ENCODE assay signal across 8 cellular contexts in the genomic region with DNA sequence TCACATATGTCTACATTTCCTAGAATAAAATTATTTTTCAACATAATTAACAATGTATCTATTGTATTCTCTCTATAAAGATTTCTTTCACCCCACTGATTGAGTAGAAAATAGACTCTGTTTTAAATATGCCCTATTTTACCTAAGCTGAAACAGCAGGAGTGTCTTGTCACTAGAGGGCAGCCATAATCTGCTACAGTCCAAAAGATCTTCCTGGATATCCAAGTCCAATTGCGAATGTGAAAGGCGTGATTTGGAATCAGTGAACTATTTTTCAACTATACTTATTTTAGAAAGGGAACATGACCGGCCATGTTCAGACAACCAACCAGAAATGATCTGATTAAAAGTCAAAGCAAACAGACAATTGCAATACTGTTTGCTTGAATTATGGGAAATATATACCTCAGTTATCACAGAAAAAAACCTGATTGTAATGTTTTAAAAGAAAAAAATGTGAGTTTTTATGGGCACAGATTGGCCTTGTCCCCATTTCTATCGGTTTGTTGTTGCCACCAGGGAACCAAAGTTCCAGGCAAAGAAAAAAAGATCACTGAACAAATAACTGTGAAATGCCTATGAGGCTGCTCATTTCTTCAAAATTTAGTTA.
DNase-seq lines count a peak whose midpoint lies in the region; ATAC-seq and TF ChIP-seq lines count a peak whose summit lies in the region.

No MANE protein-coding gene starts in this region.

- H3K9me3 ChIP-seq in A673 (ENCODE audit: low read depth, low read length, poor library complexity, severe bottlenecking) (no peaks in the 10 kb centered on the region), HCT116 (ENCODE audit: control insufficient read depth in 1 of 2, insufficient read depth in 1 of 2, low read depth in 1 of 2, low read length in 2 of 2) (no peaks in the 10 kb centered on the region; a peak in 1 of 4 replicates)

- peak overlapping the region; percentile 30; the same call in 1 of the 2 replicates for H3K4me2 ChIP-seq in HCT116 (ENCODE audit: low read length)

- POLR2A ChIA-PET in A673 (lab: Charles Lee; ENCODE audit: low non-redundant PET), result no interaction called here
- POLR2A ChIA-PET in HCT116 (lab: Charles Lee), result no interaction called here

- no peaks in the 10 kb centered on the region for H3K9me2 ChIP-seq in HCT116 (ENCODE audit: insufficient read depth)

- intact Hi-C loops in A673 (cut with micrococcal nuclease; ENCODE audit: unreplicated experiment) (loop anchor here (5.0 to 10.0 kb wide), 4 partner anchors 720 to 1545 kb away; no protein-coding TSS in a partner anchor), HCT116 (cut with micrococcal nuclease) (loop anchor here (5.0 kb wide), 2 partner anchors 720 to 1380 kb away; no protein-coding TSS in a partner anchor)

- no peaks in the 10 kb centered on the region for H4K20me1 ChIP-seq in HCT116 (ENCODE audit: insufficient read depth)

- H3K4me3 ChIP-seq in A673 (ENCODE audit: low read depth, low read length, poor library complexity, severe bottlenecking) (no peak overlapping the region), HCT116 (replicated peaks in 1 of 2; ENCODE audit: low read depth in 1 of 2, low read length in 2 of 2) (no peak overlapping the region), fibroblast of pulmonary artery (replicated peaks; ENCODE audit: low read depth, low read length) (no peak overlapping the region), retinal pigment epithelial cell (ENCODE audit: low read length) (no peak overlapping the region)

- peak; percentile 69 for TF ChIP-seq RAD21 in HCT116 (IDR thresholded peaks at IDR 0.05; ENCODE audit: low read depth)

- no peaks in the 10 kb centered on the region for H3K79me2 ChIP-seq in HCT116 (ENCODE audit: insufficient read depth, low read length)

- peak overlapping the region; percentile 13 for H2AFZ ChIP-seq in HCT116 (ENCODE audit: low read depth, low read length, poor library complexity, severe bottlenecking)

- CTCF ChIA-PET in A673 (lab: Charles Lee) (no interaction called here), HCT116 (lab: Charles Lee) (interaction anchor here (0.7 to 2.0 kb wide), 3 partner anchors 9 to 837 kb away, joined by 3 to 6 read pairs (median 5); no protein-coding TSS in a partner anchor)

- DNase-seq in A673 (ENCODE audit: low spot score) (peak; percentile 62), HCT116 (ENCODE audit: low read depth, low spot score) (peak; percentile 32), OCI-M1 (lab: John Stamatoyannopoulos, UW) (peak; percentile 62), fibroblast of pulmonary artery (ENCODE audit: low read depth) (peak; percentile 88), retinal pigment epithelial cell (ENCODE audit: low read depth) (peak; percentile 51)
- DNase-seq in activated CD4-positive, alpha-beta T cell treated with anti-CD3 and anti-CD28 coated beads, Interleukin-2, amount 50 U/mL, for 48 hours, result no peak

- H3K27ac ChIP-seq in A673 (ENCODE audit: low read depth, low read length, poor library complexity, severe bottlenecking), result no peak overlapping the region
- no peak overlapping the region for H3K27ac ChIP-seq in HCT116 (ENCODE audit: low read depth, low read length)

- peak; percentile 84 for ATAC-seq in HCT116
- no peak for ATAC-seq in GM18861 (IDR thresholded peaks at IDR 0.05; ENCODE audit: unreplicated experiment)
- ATAC-seq in GM18519 (IDR thresholded peaks at IDR 0.05; ENCODE audit: low FRiP score, unreplicated experiment), result no peak

- no peak for TF ChIP-seq POLR2A in HCT116 (IDR thresholded peaks at IDR 0.05; ENCODE audit: borderline replicate concordance, extremely low read depth, insufficient read depth, insufficient read length)

- RAD21 ChIA-PET in HCT116 (lab: Charles Lee; ENCODE audit: low non-redundant PET in 1 of 2, low total read pairs in 2 of 2, uncharacterized antibody in 2 of 2, unreplicated experiment in 2 of 2), result no interaction called here

- H3K36me3 ChIP-seq in A673 (ENCODE audit: insufficient read depth, low read length, poor library complexity, severe bottlenecking) (no peaks in the 10 kb centered on the region), HCT116 (ENCODE audit: control insufficient read depth in 1 of 2, insufficient read depth in 2 of 2, low read length in 2 of 2) (no peaks in the 10 kb centered on the region)

- no peak overlapping the region for H3K9ac ChIP-seq in HCT116 (ENCODE audit: low read length)

- TF ChIP-seq CTCF in A673 (conservative IDR thresholded peaks at IDR 0.05; ENCODE audit: low read depth, low read length), result peak; percentile 76
- peak; percentile 47 to 60 (median 48); a peak in 5 of 6 replicates for TF ChIP-seq CTCF in HCT116 (IDR thresholded peaks at IDR 0.05 in 2 of 3, conservative IDR thresholded peaks at IDR 0.05 in 1 of 3; ENCODE audit: borderline replicate concordance in 1 of 3, insufficient read depth in 1 of 3, low read depth in 2 of 3, low read length in 2 of 3)
- peak; percentile 83 for TF ChIP-seq CTCF in fibroblast of pulmonary artery (IDR thresholded peaks at IDR 0.05; ENCODE audit: low read length, missing control alignments)
- TF ChIP-seq CTCF in retinal pigment epithelial cell (conservative IDR thresholded peaks at IDR 0.05; ENCODE audit: low read depth, low read length), result peak; percentile 75

- BruUV-seq in A673 (replicated peaks; lab: Mats Ljungman, UMichigan) (no TSS peak), HCT116 (replicated peaks; lab: Mats Ljungman, UMichigan) (no TSS peak)

- H3K27me3 ChIP-seq in A673 (replicated peaks; ENCODE audit: insufficient read depth, low read depth, low read length, poor library complexity) (no peaks in the 10 kb centered on the region), HCT116 (ENCODE audit: insufficient read depth, low read length) (no peaks in the 10 kb centered on the region)

- H3K4me1 ChIP-seq in A673 (ENCODE audit: insufficient read depth, low read length, poor library complexity, severe bottlenecking), result no peaks in the 10 kb centered on the region
- no peaks in the 10 kb centered on the region for H3K4me1 ChIP-seq in HCT116 (ENCODE audit: control insufficient read depth in 1 of 2, insufficient read depth in 2 of 2, low read length in 2 of 2)

TF ChIP-seq in HCT116, 20 proteins besides CTCF, POLR2A, EP300 and RAD21:
- TF ChIP-seq ZNF274 (IDR thresholded peaks at IDR 0.05; ENCODE audit: low read depth, low read length) (no peak), JUND (IDR thresholded peaks at IDR 0.05) (no peak), SP1 (IDR thresholded peaks at IDR 0.05; ENCODE audit: low read depth) (no peak), EZH2phosphoT487 (IDR thresholded peaks at IDR 0.05; ENCODE audit: borderline replicate concordance) (no peak), EZH2 (IDR thresholded peaks at IDR 0.05) (no peak)
- TF ChIP-seq, protein P1, sequence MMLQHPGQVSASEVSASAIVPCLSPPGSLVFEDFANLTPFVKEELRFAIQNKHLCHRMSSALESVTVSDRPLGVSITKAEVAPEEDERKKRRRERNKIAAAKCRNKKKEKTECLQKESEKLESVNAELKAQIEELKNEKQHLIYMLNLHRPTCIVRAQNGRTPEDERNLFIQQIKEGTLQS (IDR thresholded peaks at IDR 0.05), result no peak

Comparison
In these comparisons a context has a peak if more than half of its experiments do, and no peak if none do; other contexts are left out.
1. DNase-seq: peak in A673 (single experiment), HCT116 (single experiment), OCI-M1 (single experiment), fibroblast of pulmonary artery (single experiment) and retinal pigment epithelial cell (single experiment); none in activated CD4-positive, alpha-beta T cell treated with anti-CD3 and anti-CD28 coated beads, Interleukin-2, amount 50 U/mL, for 48 hours (0 of 2).
2. Peak in every context shown above with its lines, with median percentiles within 50 percentile points of each other: CTCF ChIP-seq.